Comparison of ENCODE assay signal across 18 cellular contexts in the genomic region with DNA sequence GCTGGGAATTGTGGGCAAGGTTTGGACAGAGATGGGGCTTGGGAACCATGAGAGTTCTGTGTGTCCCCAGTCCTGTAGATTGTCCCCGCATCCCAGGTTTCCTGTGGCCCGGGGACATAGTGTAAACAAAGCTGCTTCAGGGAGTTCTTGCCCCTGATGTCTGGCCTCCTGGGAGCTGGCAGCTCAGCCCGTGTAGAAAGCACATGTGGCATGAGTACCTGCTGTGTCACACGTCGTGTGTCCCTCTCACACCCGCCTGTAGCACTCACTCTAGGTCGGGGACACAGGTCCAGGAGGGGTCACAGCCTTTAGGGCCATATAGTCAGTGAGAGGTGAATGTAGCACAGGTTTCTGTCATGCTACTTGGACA. TPM values are rescaled to one million over a fixed set of nuclear protein-coding genes. Genes with fewer than 3 reads are reported as not detected.
A peak's percentile ranks its signal among the peaks of the same experiment; 100 is the strongest.
DNase-seq lines count a peak whose midpoint lies in the region; TF ChIP-seq lines count a peak whose summit lies in the region.
"Had no signal": no experiment of that assay in that cellular context is flagged by ENCODE, and none has a peak within 500 bp of the region (broad histone marks: within the 10 kb centered on the region; RNA-seq: fewer than 3 reads in every experiment).

No MANE protein-coding gene starts in this region.

- peak overlapping the region; percentile 58 for H3K27ac ChIP-seq in BLaER1
- no peak overlapping the region for H3K27ac ChIP-seq in endodermal cell (ENCODE audit: low read depth, low read length)
- no peak overlapping the region for H3K27ac ChIP-seq in caudate nucleus (ENCODE audit: low read depth, low read length)
- H3K27ac ChIP-seq: brain microvascular endothelial cell had no signal

- no peaks in the 10 kb centered on the region for H3K27me3 Mint-ChIP-seq in Caco-2 (ENCODE audit: insufficient read depth, unreplicated experiment)
- H3K27me3 Mint-ChIP-seq in endodermal cell (ENCODE audit: insufficient read depth): no peaks in the 10 kb centered on the region
- H3K27me3 Mint-ChIP-seq: activated CD4-positive, alpha-beta T cell treated with anti-CD3 and anti-CD28 coated beads for 36 hours; activated naive CD8-positive, alpha-beta T cell treated with anti-CD3 and anti-CD28 coated beads, Interleukin-2, amount 50 U/mL, for 24 hours; dendritic cell treated with granulocyte-macrophage colony-stimulating factor and Interleukin-4, amounts not matched to agents 40 ng/mL and 50 ng/mL, for 4 days had no signal

- peaks cover 16% of the 10 kb centered on the region; the same call in 1 of the 2 replicates for H3K36me3 ChIP-seq in BLaER1
- H3K36me3 ChIP-seq in Caco-2 (ENCODE audit: control insufficient read depth, insufficient read depth, low read length): no peaks in the 10 kb centered on the region
- no peaks in the 10 kb centered on the region for H3K36me3 ChIP-seq in endodermal cell (ENCODE audit: control insufficient read depth, insufficient read depth, low read length)
- H3K36me3 ChIP-seq: brain microvascular endothelial cell had no signal

- H3K4me1 Mint-ChIP-seq in Caco-2 (ENCODE audit: low read depth, unreplicated experiment) (peaks cover 23% of the 10 kb centered on the region), endodermal cell (peaks cover 41% of the 10 kb centered on the region)
- H3K4me1 Mint-ChIP-seq: activated CD4-positive, alpha-beta T cell treated with anti-CD3 and anti-CD28 coated beads for 36 hours; activated naive CD8-positive, alpha-beta T cell treated with anti-CD3 and anti-CD28 coated beads, Interleukin-2, amount 50 U/mL, for 24 hours had no signal

- H3K4me3 Mint-ChIP-seq in Caco-2 (ENCODE audit: unreplicated experiment): peak overlapping the region; percentile 59
- peak overlapping the region; percentile 39 for H3K4me3 Mint-ChIP-seq in endodermal cell
- H3K4me3 Mint-ChIP-seq: activated CD4-positive, alpha-beta T cell treated with anti-CD3 and anti-CD28 coated beads for 36 hours; activated naive CD8-positive, alpha-beta T cell treated with anti-CD3 and anti-CD28 coated beads, Interleukin-2, amount 50 U/mL, for 24 hours; dendritic cell treated with granulocyte-macrophage colony-stimulating factor and Interleukin-4, amounts not matched to agents 40 ng/mL and 50 ng/mL, for 4 days had no signal

- H3K9me3 ChIP-seq in BLaER1 (no peaks in the 10 kb centered on the region), Caco-2 (no peaks in the 10 kb centered on the region), endodermal cell (ENCODE audit: control insufficient read depth, low read length) (no peaks in the 10 kb centered on the region)

- POLR2A ChIA-PET in Caco-2 (lab: Charles Lee): interaction anchor here (0.8 kb wide), 1 partner anchor 178 kb away, joined by 4 read pairs; a partner anchor contains a TSS

- 0 out of 2 replicates have a peak, but pooled peaks cover 17% of the 10 kb centered on the region for H4K20me1 ChIP-seq in BLaER1

- H3K27ac Mint-ChIP-seq in Caco-2 (ENCODE audit: unreplicated experiment): peak overlapping the region; percentile 94
- H3K27ac Mint-ChIP-seq in endodermal cell: no peak overlapping the region
- H3K27ac Mint-ChIP-seq: activated CD4-positive, alpha-beta T cell treated with anti-CD3 and anti-CD28 coated beads for 36 hours; activated naive CD8-positive, alpha-beta T cell treated with anti-CD3 and anti-CD28 coated beads, Interleukin-2, amount 50 U/mL, for 24 hours; dendritic cell treated with granulocyte-macrophage colony-stimulating factor and Interleukin-4, amounts not matched to agents 40 ng/mL and 50 ng/mL, for 4 days had no signal

- no peak overlapping the region; the same call in 1 of the 2 replicates for H3K9ac ChIP-seq in BLaER1
- no peak overlapping the region for H3K9ac ChIP-seq in endodermal cell (ENCODE audit: extremely low read depth, low read length, poor library complexity, severe bottlenecking)

- H3K9me3 Mint-ChIP-seq in Caco-2 (ENCODE audit: unreplicated experiment) (no peaks in the 10 kb centered on the region), endodermal cell (no peaks in the 10 kb centered on the region)
- H3K9me3 Mint-ChIP-seq: activated naive CD8-positive, alpha-beta T cell treated with anti-CD3 and anti-CD28 coated beads, Interleukin-2, amount 50 U/mL, for 24 hours; dendritic cell treated with granulocyte-macrophage colony-stimulating factor and Interleukin-4, amounts not matched to agents 40 ng/mL and 50 ng/mL, for 4 days had no signal

- H3K4me2 ChIP-seq in BLaER1: peak overlapping the region; percentile 66

- WGBS in endodermal cell (ENCODE audit: insufficient coverage in 1 of 2, insufficient read length in 1 of 2), 2 experiments: 85 to 88% methylated on average over 6 to 7 of the region's 7 CpGs

- H3K27me3 ChIP-seq in BLaER1 (no peaks in the 10 kb centered on the region), Caco-2 (replicated peaks; ENCODE audit: control insufficient read depth, insufficient read depth, low read length) (no peaks in the 10 kb centered on the region), endodermal cell (ENCODE audit: control insufficient read depth, insufficient read depth, low read length, poor library complexity, severe bottlenecking) (no peaks in the 10 kb centered on the region)
- H3K27me3 ChIP-seq: brain microvascular endothelial cell had no signal

- H3K4me3 ChIP-seq in BLaER1 (no peak overlapping the region), Caco-2 (ENCODE audit: low read depth, low read length) (no peak overlapping the region), endodermal cell (ENCODE audit: low read length) (peak overlapping the region; percentile 29)

- CTCF ChIA-PET in Caco-2 (lab: Charles Lee): interaction anchor here (1.8 kb wide), 1 partner anchor 152 kb away, joined by 6 read pairs; no protein-coding TSS in a partner anchor

- BruUV-seq in Caco-2 (replicated peaks; lab: Mats Ljungman, UMichigan): no TSS peak

- peaks cover 12% of the 10 kb centered on the region for H3K36me3 Mint-ChIP-seq in Caco-2 (ENCODE audit: insufficient read depth, unreplicated experiment)
- no peaks in the 10 kb centered on the region for H3K36me3 Mint-ChIP-seq in endodermal cell (ENCODE audit: low read depth)

- no peak for DNase-seq in Caco-2
- DNase-seq in endodermal cell: peak; percentile 40
- peak; percentile 44 for DNase-seq in posterior vena cava (ENCODE audit: low spot score)
- no peak for DNase-seq in caudate nucleus (lab: John Stamatoyannopoulos, UW)
- no peak for DNase-seq in NCI-H1694 (lab: John Stamatoyannopoulos, UW)
- no peak for DNase-seq in activated CD4-positive, alpha-beta T cell treated with anti-CD3 and anti-CD28 coated beads, Interleukin-2, amount 50 U/mL, for 48 hours
- DNase-seq: activated CD4-positive, alpha-beta T cell treated with anti-CD3 and anti-CD28 coated beads for 36 hours; activated naive CD8-positive, alpha-beta T cell treated with anti-CD3 and anti-CD28 coated beads, Interleukin-2, amount 50 U/mL, for 24 hours; brain microvascular endothelial cell; foreskin melanocyte; GDM1; H7; NCI-H187; NCI-H446 had no signal

- intact Hi-C loops in Caco-2 (cut with micrococcal nuclease; ENCODE audit: unreplicated experiment): no loop called here
- intact Hi-C loops in posterior vena cava (cut with DNase I): no loop called here

- peaks cover 76% of the 10 kb centered on the region for H3K4me1 ChIP-seq in BLaER1
- peaks cover 73% of the 10 kb centered on the region for H3K4me1 ChIP-seq in Caco-2
- H3K4me1 ChIP-seq in endodermal cell (ENCODE audit: control insufficient read depth, insufficient read depth, low read length): peaks cover 27% of the 10 kb centered on the region

- TF ChIP-seq CTCF in Caco-2 (IDR thresholded peaks at IDR 0.05; ENCODE audit: insufficient read depth in 1 of 2, low read depth in 1 of 2, low read length in 1 of 2, severe bottlenecking in 1 of 2, unreplicated experiment in 1 of 2) (no peak), endodermal cell (conservative IDR thresholded peaks at IDR 0.05) (no peak)

RNA-seq across cellular contexts. Expression of a gene that starts 50.0 kb away (rescaled TPM):
- total RNA-seq in Caco-2 (2022) (0.14 and 0.16 TPM in 2 replicates), endodermal cell (not detected), posterior vena cava (100 to 1,000 TPM in 1 of 2 donors, 10 to 100 TPM in 1; 72.2 to 403 TPM)
- 0.96 TPM for polyA plus RNA-seq in endodermal cell (2013, experiment 1 of 2)
- polyA plus RNA-seq in endodermal cell (2013, experiment 2 of 2): 1.8 TPM
- total RNA-seq: activated CD4-positive, alpha-beta T cell treated with anti-CD3 and anti-CD28 coated beads for 36 hours; H7 had no signal
- polyA plus RNA-seq: keratinocyte, neural cell had no signal

RNA-seq across cellular contexts. Expression of a gene that starts 57.6 kb away (rescaled TPM):
- 12.0 and 13.8 TPM in 2 replicates for total RNA-seq in Caco-2 (2022)
- total RNA-seq in endodermal cell: 10 to 100 TPM; 26.6 to 29.7 TPM
- 20.4 TPM for polyA plus RNA-seq in endodermal cell (2013, experiment 1 of 2)
- polyA plus RNA-seq in endodermal cell (2013, experiment 2 of 2): 17.5 TPM
- 10 to 100 TPM in 1 of 2 donors, 1 to 10 TPM in 1; 9.3 to 15.7 TPM for total RNA-seq in posterior vena cava

Comparison
In these comparisons a context has a peak if more than half of its experiments do, and no peak if none do; other contexts are left out.
1. DNase-seq: peak in endodermal cell (single experiment) and posterior vena cava (single experiment); none in Caco-2 (0 of 2), caudate nucleus (0 of 61), NCI-H1694 (single experiment) and activated CD4-positive, alpha-beta T cell treated with anti-CD3 and anti-CD28 coated beads, Interleukin-2, amount 50 U/mL, for 48 hours (0 of 2).
2. RNA of a gene that starts 50.0 kb away (total RNA-seq): 72.2 to 403 TPM in posterior vena cava; 0.14 to 0.16 TPM in Caco-2 and not detected in endodermal cell; every median in the first group is over 10 times any median in the second.